ENCODE assay signal across 8 cellular contexts in genomic region chr20:32574296-32575226, GRCh38. TPM values are rescaled to one million over a fixed set of nuclear protein-coding genes. Genes with fewer than 3 reads are reported as not detected.
DNase-seq lines count a peak whose midpoint lies in the region; ATAC-seq lines count a peak whose summit lies in the region.

No MANE protein-coding gene starts in this region.

- peak; percentile 51 to 69 for ATAC-seq in right cardiac atrium
- ATAC-seq in GM19023 (IDR thresholded peaks at IDR 0.05; ENCODE audit: unreplicated experiment) = no peak
- ATAC-seq in HG03469 (IDR thresholded peaks at IDR 0.05; ENCODE audit: unreplicated experiment) = no peak
- ATAC-seq in HG03097 (IDR thresholded peaks at IDR 0.05; ENCODE audit: low FRiP score, unreplicated experiment) = no peak

- H3K4me1 ChIP-seq in right cardiac atrium (ENCODE audit: control insufficient read depth, insufficient read depth, low read length) = no peaks in the 10 kb centered on the region

- 50% methylated on average over 34 of the region's 34 CpGs for WGBS in right cardiac atrium

- DNase-seq in AG20443 (ENCODE audit: low spot score) (peak; percentile 90), right cardiac atrium (peak; percentile 64 to 82 (median 72)), substantia nigra (lab: John Stamatoyannopoulos, UW) (peak in 11 of 49 donors; percentile 12 to 85 (median 42))
- DNase-seq in activated CD8-positive, alpha-beta memory T cell treated with anti-CD3 and anti-CD28 coated beads for 24 hours = peak; percentile 77

- H3K36me3 ChIP-seq in KOPT-K1 (ENCODE audit: insufficient read depth, low read length) = no peaks in the 10 kb centered on the region

- H3K4me3 ChIP-seq in right cardiac atrium (ENCODE audit: low read length) = no peak overlapping the region

- no peaks in the 10 kb centered on the region for H3K27me3 ChIP-seq in right cardiac atrium (ENCODE audit: control insufficient read depth, insufficient read depth)

- peak overlapping the region; percentile 58 for H3K27ac ChIP-seq in KOPT-K1 (ENCODE audit: low read depth, low read length, poor library complexity, severe bottlenecking)
- no peak overlapping the region for H3K27ac ChIP-seq in right cardiac atrium (ENCODE audit: low read length)
- peak overlapping the region; percentile 2 for H3K27ac ChIP-seq in substantia nigra (ENCODE audit: low read depth, low read length, poor library complexity, severe bottlenecking)

- H3K9me3 ChIP-seq in KOPT-K1 (ENCODE audit: insufficient read depth, low read length, poor library complexity, severe bottlenecking) (no peaks in the 10 kb centered on the region), right cardiac atrium (ENCODE audit: control insufficient read depth, low read length) (no peaks in the 10 kb centered on the region)

- intact Hi-C loops in right cardiac atrium (cut with DNase I) = no loop called here

RNA-seq across cellular contexts. Expression of gene NOL4L, which starts 10.6 kb away (rescaled TPM):
- total RNA-seq in right cardiac atrium = 10 to 100 TPM in 1 of 4 donors, 1 to 10 TPM in 3; 6.5 to 10.9 (median 8.0) TPM
- polyA plus RNA-seq in right cardiac atrium = 8.3 TPM

Comparison
In these comparisons a context has a peak if more than half of its experiments do, and no peak if none do; other contexts are left out.
1. ATAC-seq: peak in right cardiac atrium (2 of 2); none in GM19023 (single experiment), HG03469 (single experiment) and HG03097 (single experiment).